Comparison of ENCODE assay signal across 28 cellular contexts in genomic region chr12:91989143-91989542, GRCh38.
"Had no signal": no experiment of that assay in that cellular context is flagged by ENCODE, and none has a peak within 500 bp of the region (broad histone marks: within the 10 kb centered on the region; RNA-seq: fewer than 3 reads in every experiment).

No MANE protein-coding gene starts in this region.

- ATAC-seq: activated CD8-positive, alpha-beta memory T cell treated with anti-CD3 and anti-CD28 coated beads, Interleukin-2, amount 10 ng/mL, durations not matched to agents 7 days and 5 days; SK-N-SH treated with all-trans-retinoic acid at 6 μM for 48 hours; WTC11 had no signal

- H3K9me3 ChIP-seq: MG63, Peyer's patch, SJCRH30 had no signal

- H3K27ac ChIP-seq: Peyer's patch, RWPE1, SJCRH30 had no signal

- H3K27me3 Mint-ChIP-seq: activated CD4-positive, alpha-beta T cell treated with anti-CD3 and anti-CD28 coated beads, Interleukin-2, amount 10 ng/mL, durations not matched to agents 24 days and 14 days; activated CD8-positive, alpha-beta memory T cell treated with anti-CD3 and anti-CD28 coated beads, Interleukin-2, amount 10 ng/mL, durations not matched to agents 7 days and 5 days; activated naive CD4-positive, alpha-beta T cell treated with anti-CD3 and anti-CD28 coated beads, Interleukin-2, amount 50 U/mL, for 24 hours; activated T-cell treated with anti-CD3 and anti-CD28 coated beads, Interleukin-2, amount 50 U/mL, for 24 hours; brain; central memory CD8-positive, alpha-beta T cell had no signal

- H3K9me3 Mint-ChIP-seq: activated CD4-positive, alpha-beta T cell treated with anti-CD3 and anti-CD28 coated beads, Interleukin-2, amount 10 ng/mL, durations not matched to agents 24 days and 14 days; activated T-cell treated with anti-CD3 and anti-CD28 coated beads, Interleukin-2, amount 50 U/mL, for 24 hours; activated T-helper 1 cell treated with anti-CD3 and anti-CD28 coated beads, Interleukin-12 subunit alpha, Interleukin-12 subunit beta, Interleukin-2, Interleukin-4 antibody, amounts not matched to agents 30 ng/mL and 10 ng/mL and 1 ng/mL, durations not matched to agents 14 hours and 24 hours and 36 hours; brain; central memory CD8-positive, alpha-beta T cell; WTC11 had no signal

- H3K27ac Mint-ChIP-seq: activated CD4-positive, alpha-beta T cell treated with anti-CD3 and anti-CD28 coated beads, Interleukin-2, amount 10 ng/mL, durations not matched to agents 24 days and 14 days; activated CD8-positive, alpha-beta memory T cell treated with anti-CD3 and anti-CD28 coated beads, Interleukin-2, amount 10 ng/mL, durations not matched to agents 7 days and 5 days; activated naive CD4-positive, alpha-beta T cell treated with anti-CD3 and anti-CD28 coated beads, Interleukin-2, amount 50 U/mL, for 24 hours; activated T-cell treated with anti-CD3 and anti-CD28 coated beads, Interleukin-2, amount 50 U/mL, for 24 hours; activated T-helper 1 cell treated with anti-CD3 and anti-CD28 coated beads, Interleukin-12 subunit alpha, Interleukin-12 subunit beta, Interleukin-2, Interleukin-4 antibody, amounts not matched to agents 30 ng/mL and 10 ng/mL and 1 ng/mL, durations not matched to agents 14 hours and 24 hours and 36 hours; WTC11 had no signal

- FAIRE-seq: astrocyte had no signal

- H3K36me3 Mint-ChIP-seq: activated CD8-positive, alpha-beta memory T cell treated with anti-CD3 and anti-CD28 coated beads, Interleukin-2, amount 10 ng/mL, durations not matched to agents 7 days and 5 days; brain; WTC11 had no signal

- H3K4me3 Mint-ChIP-seq: activated CD4-positive, alpha-beta T cell treated with anti-CD3 and anti-CD28 coated beads, Interleukin-2, amount 10 ng/mL, durations not matched to agents 24 days and 14 days; activated CD8-positive, alpha-beta memory T cell treated with anti-CD3 and anti-CD28 coated beads, Interleukin-2, amount 10 ng/mL, durations not matched to agents 7 days and 5 days; activated naive CD4-positive, alpha-beta T cell treated with anti-CD3 and anti-CD28 coated beads, Interleukin-2, amount 50 U/mL, for 24 hours; activated T-cell treated with anti-CD3 and anti-CD28 coated beads, Interleukin-2, amount 50 U/mL, for 24 hours; activated T-helper 1 cell treated with anti-CD3 and anti-CD28 coated beads, Interleukin-12 subunit alpha, Interleukin-12 subunit beta, Interleukin-2, Interleukin-4 antibody, amounts not matched to agents 30 ng/mL and 10 ng/mL and 1 ng/mL, durations not matched to agents 14 hours and 24 hours and 36 hours; brain; central memory CD8-positive, alpha-beta T cell; WTC11 had no signal

- DNase-seq: activated CD4-positive, alpha-beta T cell treated with anti-CD3 and anti-CD28 coated beads, Interleukin-2, amount 10 ng/mL, durations not matched to agents 24 days and 14 days; activated CD4-positive, alpha-beta T cell treated with anti-CD3 and anti-CD28 coated beads, Interleukin-2, amount 50 U/mL, for 48 hours; activated CD4-positive, CD25-positive, alpha-beta regulatory T cell treated with anti-CD3 and anti-CD28 coated beads, Interleukin-2, amount 50 U/mL, for 72 hours; activated CD8-positive, alpha-beta memory T cell treated with anti-CD3 and anti-CD28 coated beads, Interleukin-2, amount 10 ng/mL, durations not matched to agents 7 days and 5 days; activated effector memory CD4-positive, alpha-beta T cell treated with Interleukin-2 at 50 U/mL for 16 hours; activated naive CD4-positive, alpha-beta T cell; activated T-cell treated with anti-CD3 and anti-CD28 coated beads, Interleukin-2, amount 50 U/mL, for 24 hours; amniotic stem cell; MG63; MV-4-11; NCI-H1092 treated with DMSO at 0.1 percent for 48 hours; NCI-H1417 treated with DMSO at 0.1 percent for 48 hours; NCI-H1694; NCI-H2029; NCI-H2107; NCI-H510A treated with DMSO at 0.1 percent for 48 hours; Peyer's patch; Right ventricle myocardium superior; SJCRH30; SW 1271 had no signal

- H3K27me3 ChIP-seq: MG63, Peyer's patch, SJCRH30 had no signal

- H3K36me3 ChIP-seq: MG63, Peyer's patch, SJCRH30 had no signal

- H3K4me1 ChIP-seq: Peyer's patch had no signal

- H3K4me3 ChIP-seq: MG63, Peyer's patch, SJCRH30 had no signal
